Comparison of ENCODE assay signal across 1 cellular context in genomic region chr17:40070895-40071719, GRCh38.
TF ChIP-seq lines count a peak whose summit lies in the region.

No MANE protein-coding gene starts in this region.

TF ChIP-seq in HepG2, 621 proteins besides CTCF, POLR2A, EP300 and RAD21 (continues in another document):
- TF ChIP-seq NCOA1 (CRISPR knock-in tag; IDR thresholded peaks at IDR 0.05) (0 out of 2 replicates have a peak, but pooled peaks have one; percentile 14), ZNF747 (CRISPR knock-in tag; IDR thresholded peaks at IDR 0.05; ENCODE audit: borderline replicate concordance) (peak; percentile 69; the same call in 1 of the 2 replicates), ZBTB7B (CRISPR knock-in tag; IDR thresholded peaks at IDR 0.05) (0 out of 2 replicates have a peak, but pooled peaks have one; percentile 17), SNAPC2 (CRISPR knock-in tag; IDR thresholded peaks at IDR 0.05) (no peak), EED (CRISPR knock-in tag; IDR thresholded peaks at IDR 0.05) (0 out of 2 replicates have a peak, but pooled peaks have one; percentile 22), THAP11 (CRISPR knock-in tag; IDR thresholded peaks at IDR 0.05) (peak; percentile 35), ZNF564 (CRISPR knock-in tag; IDR thresholded peaks at IDR 0.05) (0 out of 2 replicates have a peak, but pooled peaks have one; percentile 33), SAP130 (CRISPR knock-in tag; IDR thresholded peaks at IDR 0.05; ENCODE audit: low read depth) (0 out of 2 replicates have a peak, but pooled peaks have one; percentile 23), TSC22D2 (CRISPR knock-in tag; IDR thresholded peaks at IDR 0.05; ENCODE audit: borderline replicate concordance) (no peak), ZNF772 (CRISPR knock-in tag; IDR thresholded peaks at IDR 0.05) (peak; percentile 41; the same call in 1 of the 2 replicates), GATAD2A (CRISPR knock-in tag; IDR thresholded peaks at IDR 0.05) (0 out of 2 replicates have a peak, but pooled peaks have one; percentile 31), ZNF629 (CRISPR knock-in tag; conservative IDR thresholded peaks at IDR 0.05) (no peak), ZNF138 (CRISPR knock-in tag; IDR thresholded peaks at IDR 0.05; ENCODE audit: low read depth) (no peak), MTA1 (CRISPR knock-in tag; IDR thresholded peaks at IDR 0.05; ENCODE audit: borderline replicate concordance) (peak; percentile 59), SMAD9 (CRISPR knock-in tag; IDR thresholded peaks at IDR 0.05) (no peak), ZNF333 (CRISPR knock-in tag; IDR thresholded peaks at IDR 0.05; ENCODE audit: borderline replicate concordance) (peak; percentile 19; the same call in 1 of the 2 replicates), PATZ1 (CRISPR knock-in tag; IDR thresholded peaks at IDR 0.05) (peak; percentile 15; the same call in 1 of the 2 replicates), SIN3A (IDR thresholded peaks at IDR 0.05; ENCODE audit: borderline replicate concordance, low read depth, low read length) (peak; percentile 41; the same call in 1 of the 2 replicates), NCOR1 (IDR thresholded peaks at IDR 0.05; ENCODE audit: borderline replicate concordance, low read length) (peak; percentile 45; the same call in 1 of the 2 replicates), KDM3A (CRISPR knock-in tag; IDR thresholded peaks at IDR 0.05; ENCODE audit: low read depth) (no peak), ZNF335 (CRISPR knock-in tag; IDR thresholded peaks at IDR 0.05) (0 out of 2 replicates have a peak, but pooled peaks have one; percentile 8), TBX2 (CRISPR knock-in tag; IDR thresholded peaks at IDR 0.05; ENCODE audit: borderline replicate concordance) (peak; percentile 58), ZBTB38 (CRISPR knock-in tag; IDR thresholded peaks at IDR 0.05) (peak; percentile 76; the same call in 1 of the 2 replicates), MLLT10 (CRISPR knock-in tag; IDR thresholded peaks at IDR 0.05) (no peak), MAZ (IDR thresholded peaks at IDR 0.05; ENCODE audit: borderline replicate concordance, low read depth, low read length) (no peak), MAZ (CRISPR knock-in tag; IDR thresholded peaks at IDR 0.05; ENCODE audit: low read depth) (0 out of 2 replicates have a peak, but pooled peaks have one; percentile 61), TCF7 (IDR thresholded peaks at IDR 0.05; ENCODE audit: low read depth) (0 out of 2 replicates have a peak, but pooled peaks have one; percentile 7), MBNL3 (CRISPR knock-in tag; conservative IDR thresholded peaks at IDR 0.05) (no peak), ASH2L (IDR thresholded peaks at IDR 0.05; ENCODE audit: insufficient read length, low read depth, low read length) (peak; percentile 33), ZNF652 (CRISPR knock-in tag; IDR thresholded peaks at IDR 0.05; ENCODE audit: borderline replicate concordance, low read depth) (no peak), ZNF891 (CRISPR knock-in tag; IDR thresholded peaks at IDR 0.05) (no peak), ZNF501 (CRISPR knock-in tag; IDR thresholded peaks at IDR 0.05) (0 out of 2 replicates have a peak, but pooled peaks have one; percentile 29), THAP9 (CRISPR knock-in tag; IDR thresholded peaks at IDR 0.05; ENCODE audit: borderline replicate concordance) (no peak), ARID3A (IDR thresholded peaks at IDR 0.05; ENCODE audit: low read depth, low read length) (no peak), HNF4G (IDR thresholded peaks at IDR 0.05; ENCODE audit: borderline replicate concordance, low read depth, low read length) (peak; percentile 61; the same call in 1 of the 2 replicates), HNF4G (CRISPR knock-in tag; IDR thresholded peaks at IDR 0.05; ENCODE audit: borderline replicate concordance, low read depth) (no peak), ZBTB8A (CRISPR knock-in tag; IDR thresholded peaks at IDR 0.05; ENCODE audit: borderline replicate concordance, low read depth) (no peak), PCBP2 (optimal IDR thresholded peaks at IDR 0.05; ENCODE audit: low read depth, low read length, poor library complexity, severe bottlenecking) (peak; percentile 72), ZNF883 (CRISPR knock-in tag; IDR thresholded peaks at IDR 0.05; ENCODE audit: not compliant biosample characterization) (peak; percentile 2)
- TF ChIP-seq, protein P1, sequence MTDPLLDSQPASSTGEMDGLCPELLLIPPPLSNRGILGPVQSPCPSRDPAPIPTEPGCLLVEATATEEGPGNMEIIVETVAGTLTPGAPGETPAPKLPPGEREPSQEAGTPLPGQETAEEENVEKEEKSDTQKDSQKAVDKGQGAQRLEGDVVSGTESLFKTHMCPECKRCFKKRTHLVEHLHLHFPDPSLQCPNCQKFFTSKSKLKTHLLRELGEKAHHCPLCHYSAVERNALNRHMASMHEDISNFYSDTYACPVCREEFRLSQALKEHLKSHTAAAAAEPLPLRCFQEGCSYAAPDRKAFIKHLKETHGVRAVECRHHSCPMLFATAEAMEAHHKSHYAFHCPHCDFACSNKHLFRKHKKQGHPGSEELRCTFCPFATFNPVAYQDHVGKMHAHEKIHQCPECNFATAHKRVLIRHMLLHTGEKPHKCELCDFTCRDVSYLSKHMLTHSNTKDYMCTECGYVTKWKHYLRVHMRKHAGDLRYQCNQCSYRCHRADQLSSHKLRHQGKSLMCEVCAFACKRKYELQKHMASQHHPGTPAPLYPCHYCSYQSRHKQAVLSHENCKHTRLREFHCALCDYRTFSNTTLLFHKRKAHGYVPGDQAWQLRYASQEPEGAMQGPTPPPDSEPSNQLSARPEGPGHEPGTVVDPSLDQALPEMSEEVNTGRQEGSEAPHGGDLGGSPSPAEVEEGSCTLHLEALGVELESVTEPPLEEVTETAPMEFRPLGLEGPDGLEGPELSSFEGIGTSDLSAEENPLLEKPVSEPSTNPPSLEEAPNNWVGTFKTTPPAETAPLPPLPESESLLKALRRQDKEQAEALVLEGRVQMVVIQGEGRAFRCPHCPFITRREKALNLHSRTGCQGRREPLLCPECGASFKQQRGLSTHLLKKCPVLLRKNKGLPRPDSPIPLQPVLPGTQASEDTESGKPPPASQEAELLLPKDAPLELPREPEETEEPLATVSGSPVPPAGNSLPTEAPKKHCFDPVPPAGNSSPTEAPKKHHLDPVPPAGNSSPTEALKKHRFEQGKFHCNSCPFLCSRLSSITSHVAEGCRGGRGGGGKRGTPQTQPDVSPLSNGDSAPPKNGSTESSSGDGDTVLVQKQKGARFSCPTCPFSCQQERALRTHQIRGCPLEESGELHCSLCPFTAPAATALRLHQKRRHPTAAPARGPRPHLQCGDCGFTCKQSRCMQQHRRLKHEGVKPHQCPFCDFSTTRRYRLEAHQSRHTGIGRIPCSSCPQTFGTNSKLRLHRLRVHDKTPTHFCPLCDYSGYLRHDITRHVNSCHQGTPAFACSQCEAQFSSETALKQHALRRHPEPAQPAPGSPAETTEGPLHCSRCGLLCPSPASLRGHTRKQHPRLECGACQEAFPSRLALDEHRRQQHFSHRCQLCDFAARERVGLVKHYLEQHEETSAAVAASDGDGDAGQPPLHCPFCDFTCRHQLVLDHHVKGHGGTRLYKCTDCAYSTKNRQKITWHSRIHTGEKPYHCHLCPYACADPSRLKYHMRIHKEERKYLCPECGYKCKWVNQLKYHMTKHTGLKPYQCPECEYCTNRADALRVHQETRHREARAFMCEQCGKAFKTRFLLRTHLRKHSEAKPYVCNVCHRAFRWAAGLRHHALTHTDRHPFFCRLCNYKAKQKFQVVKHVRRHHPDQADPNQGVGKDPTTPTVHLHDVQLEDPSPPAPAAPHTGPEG (CRISPR knock-in tag; IDR thresholded peaks at IDR 0.05): no peak
- TF ChIP-seq, protein P2, sequence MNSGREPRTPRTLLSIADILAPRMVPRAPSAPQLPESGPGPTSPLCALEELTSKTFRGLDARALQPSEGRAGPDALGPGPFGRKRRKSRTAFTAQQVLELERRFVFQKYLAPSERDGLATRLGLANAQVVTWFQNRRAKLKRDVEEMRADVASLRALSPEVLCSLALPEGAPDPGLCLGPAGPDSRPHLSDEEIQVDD (CRISPR knock-in tag; IDR thresholded peaks at IDR 0.05; ENCODE audit: borderline replicate concordance): 0 out of 2 replicates have a peak, but pooled peaks have one; percentile 10
- TF ChIP-seq, protein P3, sequence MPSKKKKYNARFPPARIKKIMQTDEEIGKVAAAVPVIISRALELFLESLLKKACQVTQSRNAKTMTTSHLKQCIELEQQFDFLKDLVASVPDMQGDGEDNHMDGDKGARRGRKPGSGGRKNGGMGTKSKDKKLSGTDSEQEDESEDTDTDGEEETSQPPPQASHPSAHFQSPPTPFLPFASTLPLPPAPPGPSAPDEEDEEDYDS (CRISPR knock-in tag; IDR thresholded peaks at IDR 0.05): 0 out of 2 replicates have a peak, but pooled peaks have one; percentile 8
- TF ChIP-seq, protein P4, sequence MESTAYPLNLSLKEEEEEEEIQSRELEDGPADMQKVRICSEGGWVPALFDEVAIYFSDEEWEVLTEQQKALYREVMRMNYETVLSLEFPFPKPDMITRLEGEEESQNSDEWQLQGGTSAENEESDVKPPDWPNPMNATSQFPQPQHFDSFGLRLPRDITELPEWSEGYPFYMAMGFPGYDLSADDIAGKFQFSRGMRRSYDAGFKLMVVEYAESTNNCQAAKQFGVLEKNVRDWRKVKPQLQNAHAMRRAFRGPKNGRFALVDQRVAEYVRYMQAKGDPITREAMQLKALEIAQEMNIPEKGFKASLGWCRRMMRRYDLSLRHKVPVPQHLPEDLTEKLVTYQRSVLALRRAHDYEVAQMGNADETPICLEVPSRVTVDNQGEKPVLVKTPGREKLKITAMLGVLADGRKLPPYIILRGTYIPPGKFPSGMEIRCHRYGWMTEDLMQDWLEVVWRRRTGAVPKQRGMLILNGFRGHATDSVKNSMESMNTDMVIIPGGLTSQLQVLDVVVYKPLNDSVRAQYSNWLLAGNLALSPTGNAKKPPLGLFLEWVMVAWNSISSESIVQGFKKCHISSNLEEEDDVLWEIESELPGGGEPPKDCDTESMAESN (CRISPR knock-in tag; conservative IDR thresholded peaks at IDR 0.05): 0 out of 2 replicates have a peak, but pooled peaks have one; percentile 24
- TF ChIP-seq, protein P5, sequence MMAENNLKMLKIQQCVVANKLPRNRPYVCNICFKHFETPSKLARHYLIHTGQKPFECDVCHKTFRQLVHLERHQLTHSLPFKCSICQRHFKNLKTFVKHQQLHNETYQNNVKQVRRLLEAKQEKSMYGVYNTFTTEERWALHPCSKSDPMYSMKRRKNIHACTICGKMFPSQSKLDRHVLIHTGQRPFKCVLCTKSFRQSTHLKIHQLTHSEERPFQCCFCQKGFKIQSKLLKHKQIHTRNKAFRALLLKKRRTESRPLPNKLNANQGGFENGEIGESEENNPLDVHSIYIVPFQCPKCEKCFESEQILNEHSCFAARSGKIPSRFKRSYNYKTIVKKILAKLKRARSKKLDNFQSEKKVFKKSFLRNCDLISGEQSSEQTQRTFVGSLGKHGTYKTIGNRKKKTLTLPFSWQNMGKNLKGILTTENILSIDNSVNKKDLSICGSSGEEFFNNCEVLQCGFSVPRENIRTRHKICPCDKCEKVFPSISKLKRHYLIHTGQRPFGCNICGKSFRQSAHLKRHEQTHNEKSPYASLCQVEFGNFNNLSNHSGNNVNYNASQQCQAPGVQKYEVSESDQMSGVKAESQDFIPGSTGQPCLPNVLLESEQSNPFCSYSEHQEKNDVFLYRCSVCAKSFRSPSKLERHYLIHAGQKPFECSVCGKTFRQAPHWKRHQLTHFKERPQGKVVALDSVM (CRISPR knock-in tag; IDR thresholded peaks at IDR 0.05): peak; percentile 65; the same call in 1 of the 2 replicates
